In the genomic region with DNA sequence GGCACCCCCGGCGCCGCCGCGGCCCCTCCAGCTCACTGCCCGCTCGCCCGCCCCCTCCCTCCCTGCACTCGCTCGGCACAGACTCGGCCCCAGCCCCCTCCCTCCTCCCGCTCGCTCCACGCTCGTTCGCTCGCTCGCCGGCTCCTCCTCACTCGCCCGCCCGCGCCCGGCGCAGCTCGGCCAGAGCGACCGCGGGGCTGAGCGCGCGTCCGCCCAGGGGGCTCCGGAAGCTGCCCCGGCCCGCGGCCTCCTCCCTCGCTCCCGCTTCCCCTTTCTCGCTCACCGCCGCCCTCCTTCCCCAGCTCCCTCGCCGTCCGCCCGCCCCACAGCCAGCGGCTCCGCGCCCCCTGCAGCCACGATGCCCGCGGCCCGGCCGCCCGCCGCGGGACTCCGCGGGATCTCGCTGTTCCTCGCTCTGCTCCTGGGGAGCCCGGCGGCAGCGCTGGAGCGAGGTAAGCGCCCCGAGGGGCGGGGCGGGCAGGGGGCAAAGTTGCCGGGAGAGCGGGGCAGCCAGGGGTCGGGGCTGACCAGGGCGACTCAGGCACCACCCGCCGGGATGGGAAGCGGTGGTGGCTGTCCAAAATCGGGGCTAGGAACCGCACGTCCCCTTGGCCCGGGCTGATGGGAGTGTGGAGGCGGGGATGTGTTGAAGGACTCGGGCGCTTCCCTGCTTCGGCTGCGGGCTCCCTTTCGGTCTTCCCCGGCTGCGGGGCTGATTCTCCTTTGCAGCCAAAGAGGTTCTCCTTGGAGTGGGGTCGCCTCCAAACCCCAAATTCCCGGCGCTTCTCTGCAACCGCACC, we compare ENCODE assay signal across 9 cellular contexts. TPM values are rescaled to one million over a fixed set of nuclear protein-coding genes. Genes with fewer than 3 reads are reported as not detected.
A peak's percentile ranks its signal among the peaks of the same experiment; 100 is the strongest.
DNase-seq lines count a peak whose midpoint lies in the region; ATAC-seq, FAIRE-seq and TF ChIP-seq lines count a peak whose summit lies in the region.
"Had no signal": no experiment of that assay in that cellular context is flagged by ENCODE, and none has a peak within 500 bp of the region (broad histone marks: within the 10 kb centered on the region; RNA-seq: fewer than 3 reads in every experiment).

SEZ6L (plus strand) TSS at position 151 of the 800 bp plus-strand sequence; CDS start at position 359, 208 bp downstream.

- CTCF ChIA-PET in IMR-90 (lab: Yijun Ruan, JAX) = interaction anchor here (0.7 kb wide), 1 partner anchor 21 kb away, joined by 3 read pairs; no protein-coding TSS in a partner anchor

- H3K27ac ChIP-seq in IMR-90 (ENCODE audit: insufficient read depth, low read length) (no peak within 1 kb of the TSS), iPS-20b (ENCODE audit: low read length) (no peak within 1 kb of the TSS)

- H3K4me2 ChIP-seq in IMR-90 (ENCODE audit: low read depth, low read length) = no peak within 1 kb of the TSS

- H2BK5ac ChIP-seq in IMR-90 (ENCODE audit: low read depth, low read length, poor library complexity, severe bottlenecking) = no peak within 1 kb of the TSS

- ATAC-seq in IMR-90 (ENCODE audit: low read depth) (0 out of 2 replicates have a peak, but pooled peaks have one; percentile 27), GM18520 (IDR thresholded peaks at IDR 0.05; ENCODE audit: unreplicated experiment) (no peak)

- peaks cover 14% of the 10 kb centered on the region for H3K27me3 ChIP-seq in IMR-90 (ENCODE audit: control insufficient read depth, insufficient read depth, low read length)
- H3K27me3 ChIP-seq in iPS-20b (ENCODE audit: insufficient read depth, low read length) = peaks cover 88% of the 10 kb centered on the region

- no peak within 1 kb of the TSS for H3K4ac ChIP-seq in IMR-90 (ENCODE audit: low read depth, low read length)

- H4K91ac ChIP-seq in IMR-90 (ENCODE audit: insufficient read depth, low read depth, low read length) = no peak within 1 kb of the TSS

- no peak for TF ChIP-seq CTCF in IMR-90 (conservative IDR thresholded peaks at IDR 0.05; ENCODE audit: low read depth, low read length)

- H3K4me1 ChIP-seq in IMR-90 (ENCODE audit: control insufficient read depth, insufficient read depth, low read length) (no peaks in the 10 kb centered on the region), iPS-20b (ENCODE audit: insufficient read depth, low read length) (peaks cover 15% of the 10 kb centered on the region)

- H2AFZ ChIP-seq in IMR-90 (replicated peaks; ENCODE audit: low read length, poor library complexity) = no peak within 1 kb of the TSS

- no peak within 1 kb of the TSS for H3K23ac ChIP-seq in IMR-90 (ENCODE audit: low read depth, low read length)

- intact Hi-C loops in IMR-90 (cut with micrococcal nuclease) = no loop called here

- H3K9ac ChIP-seq in IMR-90 (ENCODE audit: low read depth, low read length) (no peak within 1 kb of the TSS), iPS-20b (ENCODE audit: low read depth, low read length) (peak within 1 kb of the TSS; percentile 29; the same call in 1 of the 2 replicates)

- in situ Hi-C loops in IMR-90 (cut with MboI; ENCODE audit: low sequenced_read_pairs) = no loop called here

- H3K4me1 Mint-ChIP-seq in T-helper 1 cell treated with Interleukin-12 subunit alpha and Interleukin-12 subunit beta and Interleukin-4 antibody, amounts not matched to agents 30 μg/mL and 1 μg/mL, for 36 hours (ENCODE audit: low read depth) = peaks cover 3% of the 10 kb centered on the region
- peaks cover 6% of the 10 kb centered on the region for H3K4me1 Mint-ChIP-seq in stimulated activated naive CD8-positive, alpha-beta T cell treated with anti-CD3 and anti-CD28 coated beads, Interleukin-15, Interleukin-2, amounts not matched to agents 100 ng/mL and 50 ng/mL, for 24 hours (ENCODE audit: low read depth)

- H3K4me3 Mint-ChIP-seq in T-helper 1 cell treated with Interleukin-12 subunit alpha and Interleukin-12 subunit beta and Interleukin-4 antibody, amounts not matched to agents 30 μg/mL and 1 μg/mL, for 36 hours = no peak within 1 kb of the TSS
- peak within 1 kb of the TSS; percentile 26 for H3K4me3 Mint-ChIP-seq in stimulated activated naive CD8-positive, alpha-beta T cell treated with anti-CD3 and anti-CD28 coated beads, Interleukin-15, Interleukin-2, amounts not matched to agents 100 ng/mL and 50 ng/mL, for 24 hours

- no peak within 1 kb of the TSS for H4K5ac ChIP-seq in IMR-90 (ENCODE audit: low read depth, low read length)

- H4K20me1 ChIP-seq in IMR-90 (ENCODE audit: insufficient read depth, low read length) = no peaks in the 10 kb centered on the region

- H2BK120ac ChIP-seq in IMR-90 (ENCODE audit: low read depth, low read length) = no peak within 1 kb of the TSS

- H3K27ac Mint-ChIP-seq in T-helper 1 cell treated with Interleukin-12 subunit alpha and Interleukin-12 subunit beta and Interleukin-4 antibody, amounts not matched to agents 30 μg/mL and 1 μg/mL, for 36 hours = peak within 1 kb of the TSS; percentile 17
- no peak within 1 kb of the TSS for H3K27ac Mint-ChIP-seq in stimulated activated naive CD8-positive, alpha-beta T cell treated with anti-CD3 and anti-CD28 coated beads, Interleukin-15, Interleukin-2, amounts not matched to agents 100 ng/mL and 50 ng/mL, for 24 hours

- no peaks in the 10 kb centered on the region for H3K79me1 ChIP-seq in IMR-90 (ENCODE audit: low read depth in 1 of 2, low read length in 2 of 2)

- dilution Hi-C loops in IMR-90 (cut with HindIII; ENCODE audit: low sequenced_read_pairs, unreplicated experiment) = no loop called here

- DNase-seq in IMR-90 = no peak
- no peak for DNase-seq in GOT3 (lab: John Stamatoyannopoulos, UW)
- DNase-seq in HTR-8/SVneo (ENCODE audit: insufficient read length, low spot score) = no peak
- DNase-seq in COLO829 (ENCODE audit: low spot score) = no peak

- no peak within 1 kb of the TSS for H3K56ac ChIP-seq in IMR-90 (ENCODE audit: extremely low read depth, insufficient read depth, low read length)

- no peak within 1 kb of the TSS for H4K8ac ChIP-seq in IMR-90 (ENCODE audit: low read depth in 2 of 2, low read length in 2 of 2)

- TF ChIP-seq POLR2A in IMR-90 (IDR thresholded peaks at IDR 0.05; ENCODE audit: low read depth, low read length) = no peak

- no peak within 1 kb of the TSS for H2AK5ac ChIP-seq in IMR-90 (ENCODE audit: low read depth, low read length)

- POLR2A ChIA-PET in IMR-90 (lab: Charles Lee; ENCODE audit: unreplicated experiment) = no interaction called here

- H3K36me3 ChIP-seq in IMR-90 (ENCODE audit: control insufficient read depth, insufficient read depth, low read length) (no peaks in the 10 kb centered on the region), iPS-20b (ENCODE audit: insufficient read depth, low read depth, low read length) (no peaks in the 10 kb centered on the region)
- H3K36me3 ChIP-seq: adrenal gland had no signal

- H3K4me3 ChIP-seq in IMR-90 (ENCODE audit: insufficient read depth, low read depth, low read length) (no peak within 1 kb of the TSS), iPS-20b (ENCODE audit: low read length) (peak within 1 kb of the TSS; percentile 72)

- H2BK20ac ChIP-seq in IMR-90 (ENCODE audit: low read depth, low read length) = no peak within 1 kb of the TSS

- no peak for FAIRE-seq in HTR-8/SVneo (lab: Jason Lieb, UNC)

- no peak for TF ChIP-seq RAD21 in IMR-90 (IDR thresholded peaks at IDR 0.05; ENCODE audit: low read length)

- no peaks in the 10 kb centered on the region for H3K9me1 ChIP-seq in IMR-90 (ENCODE audit: insufficient read depth, low read length)

- H2BK15ac ChIP-seq in IMR-90 (ENCODE audit: low read depth, low read length) = no peak within 1 kb of the TSS

- no peaks in the 10 kb centered on the region; the same call in 1 of the 2 replicates for H3K9me3 ChIP-seq in IMR-90 (ENCODE audit: control insufficient read depth, insufficient read depth, low read length)
- H3K9me3 ChIP-seq in iPS-20b (ENCODE audit: insufficient read depth, low read depth, low read length) = no peaks in the 10 kb centered on the region
- H3K9me3 ChIP-seq: adrenal gland had no signal

- no peak within 1 kb of the TSS for H3K14ac ChIP-seq in IMR-90 (replicated peaks; ENCODE audit: low read depth, low read length)

- BruUV-seq in IMR-90 (replicated peaks; lab: Mats Ljungman, UMichigan) = no TSS peak

- 1% methylated on average over 14 of the region's 92 CpGs; no CpG with 5 or more reads in 1 of the 2 experiments for WGBS in IMR-90 (ENCODE audit: extremely low coverage in 2 of 2, insufficient read length in 1 of 2), 2 experiments

- H3K9me3 Mint-ChIP-seq in T-helper 1 cell treated with Interleukin-12 subunit alpha and Interleukin-12 subunit beta and Interleukin-4 antibody, amounts not matched to agents 30 μg/mL and 1 μg/mL, for 36 hours = no peaks in the 10 kb centered on the region
- no peaks in the 10 kb centered on the region for H3K9me3 Mint-ChIP-seq in stimulated activated naive CD8-positive, alpha-beta T cell treated with anti-CD3 and anti-CD28 coated beads, Interleukin-15, Interleukin-2, amounts not matched to agents 100 ng/mL and 50 ng/mL, for 24 hours

- H3K18ac ChIP-seq in IMR-90 (ENCODE audit: low read depth, low read length) = no peak within 1 kb of the TSS

- H3K27me3 Mint-ChIP-seq in T-helper 1 cell treated with Interleukin-12 subunit alpha and Interleukin-12 subunit beta and Interleukin-4 antibody, amounts not matched to agents 30 μg/mL and 1 μg/mL, for 36 hours (ENCODE audit: low read depth) = peaks cover 76% of the 10 kb centered on the region
- peaks cover 77% of the 10 kb centered on the region for H3K27me3 Mint-ChIP-seq in stimulated activated naive CD8-positive, alpha-beta T cell treated with anti-CD3 and anti-CD28 coated beads, Interleukin-15, Interleukin-2, amounts not matched to agents 100 ng/mL and 50 ng/mL, for 24 hours

- H2AK9ac ChIP-seq in IMR-90 (replicated peaks; ENCODE audit: low read depth, low read length, poor library complexity) = no peak within 1 kb of the TSS

- peaks cover 1% of the 10 kb centered on the region for H3K36me3 Mint-ChIP-seq in T-helper 1 cell treated with Interleukin-12 subunit alpha and Interleukin-12 subunit beta and Interleukin-4 antibody, amounts not matched to agents 30 μg/mL and 1 μg/mL, for 36 hours (ENCODE audit: low read depth)
- no peaks in the 10 kb centered on the region for H3K36me3 Mint-ChIP-seq in stimulated activated naive CD8-positive, alpha-beta T cell treated with anti-CD3 and anti-CD28 coated beads, Interleukin-15, Interleukin-2, amounts not matched to agents 100 ng/mL and 50 ng/mL, for 24 hours (ENCODE audit: low read depth)

TF ChIP-seq in IMR-90, 13 proteins besides CTCF, POLR2A, EP300 and RAD21 (continues in another document):
- TF ChIP-seq RCOR1 (IDR thresholded peaks at IDR 0.05; ENCODE audit: insufficient replicate concordance, low read length) (no peak), MXI1 (IDR thresholded peaks at IDR 0.05; ENCODE audit: borderline replicate concordance, low read depth, low read length) (no peak), SMC3 (IDR thresholded peaks at IDR 0.05; ENCODE audit: low read depth, low read length) (no peak), FOS (IDR thresholded peaks at IDR 0.05; ENCODE audit: low read depth, low read length) (no peak), CEBPB (IDR thresholded peaks at IDR 0.05; ENCODE audit: low read depth, low read length) (no peak)

RNA-seq across cellular contexts. Expression of gene SEZ6L, which starts in this region (rescaled TPM):
- not detected in 2 replicates for total RNA-seq in IMR-90 (2012; rRNA removed)
- not detected in 2 replicates for polyA plus RNA-seq in IMR-90 (2012; rRNA removed)
- polyA plus RNA-seq in IMR-90 (2012; cell fraction: cytosol; rRNA removed) = not detected in 2 replicates
- polyA plus RNA-seq in IMR-90 (2012; cell fraction: nucleus; rRNA removed; ENCODE audit: low replicate concordance) = not detected in 2 replicates

Comparison
In these comparisons a context has a peak if more than half of its experiments do, and no peak if none do; other contexts are left out.
1. Peak in ATAC-seq in IMR-90; RNA of the gene not detected or under 1 TPM.